ENCODE assay signal across 12 cellular contexts in genomic region chr15:85718271-85718971, GRCh38.
DNase-seq lines count a peak whose midpoint lies in the region; ATAC-seq and TF ChIP-seq lines count a peak whose summit lies in the region.
"Had no signal": no experiment of that assay in that cellular context is flagged by ENCODE, and none has a peak within 500 bp of the region (broad histone marks: within the 10 kb centered on the region; RNA-seq: fewer than 3 reads in every experiment).

No MANE protein-coding gene starts in this region.

- H3K9me3 Mint-ChIP-seq in central memory CD8-positive, alpha-beta T cell = no peaks in the 10 kb centered on the region
- no peaks in the 10 kb centered on the region for H3K9me3 Mint-ChIP-seq in mesothelial cell of epicardium

- no peak for DNase-seq in central memory CD8-positive, alpha-beta T cell (ENCODE audit: low spot score in 2 of 2)
- DNase-seq in KBM-7 = no peak
- no peak for DNase-seq in cerebellar nuclear complex (lab: John Stamatoyannopoulos, UW)
- no peak for DNase-seq in NCI-H187 treated with DMSO at 0.1 percent for 48 hours (lab: John Stamatoyannopoulos, UW)
- no peak for DNase-seq in mesothelial cell of epicardium (ENCODE audit: low spot score in 2 of 2, unreplicated experiment in 2 of 2)
- DNase-seq: dermis blood vessel endothelial cell, mucosa of descending colon, NCI-H1105 treated with DMSO at 0.1 percent for 48 hours, PC-3 had no signal

- peak overlapping the region; percentile 57 for H3K27ac Mint-ChIP-seq in central memory CD8-positive, alpha-beta T cell (ENCODE audit: low read depth)
- H3K27ac Mint-ChIP-seq in mesothelial cell of epicardium = no peak overlapping the region

- in situ Hi-C loops in KBM-7 (cut with MboI; ENCODE audit: low pct_unique_long_range_greater_than_20kb, low sequenced_read_pairs) = no loop called here

- H3K4me3 Mint-ChIP-seq in central memory CD8-positive, alpha-beta T cell = no peak overlapping the region
- no peak overlapping the region for H3K4me3 Mint-ChIP-seq in mesothelial cell of epicardium

- H3K4me1 Mint-ChIP-seq in central memory CD8-positive, alpha-beta T cell = peaks cover 45% of the 10 kb centered on the region
- H3K4me1 Mint-ChIP-seq in mesothelial cell of epicardium = no peaks in the 10 kb centered on the region

- peaks cover 91% of the 10 kb centered on the region for H3K36me3 Mint-ChIP-seq in central memory CD8-positive, alpha-beta T cell (ENCODE audit: insufficient read depth)
- peaks cover 55% of the 10 kb centered on the region for H3K36me3 Mint-ChIP-seq in mesothelial cell of epicardium

- no peaks in the 10 kb centered on the region for H3K27me3 Mint-ChIP-seq in central memory CD8-positive, alpha-beta T cell
- H3K27me3 Mint-ChIP-seq in mesothelial cell of epicardium (ENCODE audit: low read depth) = no peaks in the 10 kb centered on the region

- ATAC-seq in GM18502 (IDR thresholded peaks at IDR 0.05; ENCODE audit: poor library complexity, unreplicated experiment) = peak; percentile 77
- ATAC-seq in GM19438 (IDR thresholded peaks at IDR 0.05; ENCODE audit: low read depth, unreplicated experiment) = peak; percentile 85
- peak; percentile 52 for ATAC-seq in HG03060 (IDR thresholded peaks at IDR 0.05; ENCODE audit: low read depth, unreplicated experiment)
- no peak for ATAC-seq in central memory CD8-positive, alpha-beta T cell (replicated peaks; ENCODE audit: extremely low read depth, poor library complexity, severe bottlenecking)
- ATAC-seq: mucosa of descending colon, PC-3 had no signal

- TF ChIP-seq CTCF in mesothelial cell of epicardium (IDR thresholded peaks at IDR 0.05; ENCODE audit: unreplicated experiment) = no peak
